ENCODE assay signal across 15 cellular contexts in the genomic region with DNA sequence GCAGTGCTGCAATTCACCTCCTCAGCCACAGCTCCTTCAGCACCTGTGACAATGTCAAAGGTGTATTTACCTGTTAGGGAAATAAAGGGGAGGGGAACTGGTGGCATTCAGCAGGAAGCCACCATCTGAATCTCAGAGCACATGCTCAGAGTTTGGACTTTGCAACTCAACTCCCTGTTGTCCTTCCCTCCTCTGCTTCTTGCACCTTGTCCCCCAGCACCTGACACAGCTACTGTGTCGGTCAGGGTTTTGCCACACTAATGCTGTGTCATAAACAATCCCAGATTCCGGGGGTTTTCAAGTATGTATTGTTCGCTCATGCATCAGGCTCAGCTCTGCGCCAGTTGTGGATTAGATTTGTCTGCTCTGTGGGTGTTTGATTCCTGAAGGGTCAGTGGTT. TPM values are rescaled to one million over a fixed set of nuclear protein-coding genes. Genes with fewer than 3 reads are reported as not detected.
DNase-seq lines count a peak whose midpoint lies in the region; ATAC-seq and TF ChIP-seq lines count a peak whose summit lies in the region.
"Had no signal": no experiment of that assay in that cellular context is flagged by ENCODE, and none has a peak within 500 bp of the region (broad histone marks: within the 10 kb centered on the region; RNA-seq: fewer than 3 reads in every experiment).

No MANE protein-coding gene starts in this region.

- in situ Hi-C loops in GM13977 (cut with MboI; ENCODE audit: low pct_unique_long_range_greater_than_20kb, low sequenced_read_pairs, unreplicated experiment): no loop called here

- ATAC-seq in GM18519 (IDR thresholded peaks at IDR 0.05; ENCODE audit: low FRiP score, unreplicated experiment): no peak
- ATAC-seq: A549 had no signal

- no peak overlapping the region for H2AFZ ChIP-seq in neural progenitor cell (replicated peaks)

- H3K79me2 ChIP-seq in neural progenitor cell (ENCODE audit: low read depth): no peaks in the 10 kb centered on the region

- no peaks in the 10 kb centered on the region for H3F3A ChIP-seq in neural progenitor cell (ENCODE audit: low read depth)

- H3K27ac ChIP-seq in endodermal cell (ENCODE audit: low read depth, low read length): no peak overlapping the region
- no peak overlapping the region for H3K27ac ChIP-seq in neural progenitor cell
- H3K27ac ChIP-seq: 22Rv1, A549, C4-2B had no signal

- WGBS in endodermal cell (ENCODE audit: insufficient coverage in 1 of 2, insufficient read length in 1 of 2), 2 experiments: 89 to 97% methylated on average over 3 to 4 of the region's 4 CpGs

- DNase-seq in NCI-H146 (lab: John Stamatoyannopoulos, UW): peak; percentile 0
- no peak for DNase-seq in NCI-H146 treated with DMSO at 0.1 percent for 48 hours (lab: John Stamatoyannopoulos, UW; ENCODE audit: unreplicated experiment)
- DNase-seq in GM13977 (ENCODE audit: low spot score): peak; percentile 2
- DNase-seq in endodermal cell: no peak
- no peak for DNase-seq in neural progenitor cell (ENCODE audit: low spot score)
- DNase-seq in H4 (ENCODE audit: low spot score): no peak
- DNase-seq: AML-193; Caco-2; CD4-positive, alpha-beta T cell; GOT3 had no signal

- no peak overlapping the region for H3K4me2 ChIP-seq in neural progenitor cell
- H3K4me2 ChIP-seq: A549 had no signal

- H3K27me3 Mint-ChIP-seq in endodermal cell (ENCODE audit: insufficient read depth) (no peaks in the 10 kb centered on the region), neural progenitor cell (ENCODE audit: insufficient read depth, low read depth) (peaks cover 11% of the 10 kb centered on the region)
- H3K27me3 Mint-ChIP-seq: CD4-positive, alpha-beta T cell had no signal

- no peaks in the 10 kb centered on the region for H3K27me3 ChIP-seq in endodermal cell (ENCODE audit: control insufficient read depth, insufficient read depth, low read length, poor library complexity, severe bottlenecking)
- H3K27me3 ChIP-seq in neural progenitor cell: no peaks in the 10 kb centered on the region

- no peak overlapping the region for H3K9ac ChIP-seq in endodermal cell (ENCODE audit: extremely low read depth, low read length, poor library complexity, severe bottlenecking)
- no peak overlapping the region for H3K9ac ChIP-seq in neural progenitor cell

- no peaks in the 10 kb centered on the region for H4K20me1 ChIP-seq in neural progenitor cell (ENCODE audit: low read depth)

- H3K27ac Mint-ChIP-seq in endodermal cell (peak overlapping the region; percentile 24), neural progenitor cell (peak overlapping the region; percentile 31)
- H3K27ac Mint-ChIP-seq: CD4-positive, alpha-beta T cell had no signal

- no peak for TF ChIP-seq CTCF in GM13977 (IDR thresholded peaks at IDR 0.05; ENCODE audit: extremely low read depth, insufficient read depth, missing control alignments)
- no peak for TF ChIP-seq CTCF in endodermal cell (conservative IDR thresholded peaks at IDR 0.05)
- TF ChIP-seq CTCF in neural progenitor cell (IDR thresholded peaks at IDR 0.05): no peak

- H3K36me3 ChIP-seq in endodermal cell (ENCODE audit: control insufficient read depth, insufficient read depth, low read length) (no peaks in the 10 kb centered on the region), neural progenitor cell (no peaks in the 10 kb centered on the region)
- H3K36me3 ChIP-seq: HAP-1 had no signal

- H3K4me1 ChIP-seq in endodermal cell (ENCODE audit: control insufficient read depth, insufficient read depth, low read length) (peaks cover 4% of the 10 kb centered on the region), neural progenitor cell (peaks cover 20% of the 10 kb centered on the region)
- H3K4me1 ChIP-seq: A549, Caco-2 had no signal

- H3K9me3 ChIP-seq in endodermal cell (ENCODE audit: control insufficient read depth, low read length): no peaks in the 10 kb centered on the region
- no peaks in the 10 kb centered on the region for H3K9me3 ChIP-seq in neural progenitor cell (ENCODE audit: low read depth)
- H3K9me3 ChIP-seq: A549, Caco-2, HAP-1 had no signal

- no peak overlapping the region for H3K4me3 ChIP-seq in endodermal cell (ENCODE audit: low read length)
- H3K4me3 ChIP-seq in neural progenitor cell: no peak overlapping the region
- H3K4me3 ChIP-seq: A549, HAP-1 had no signal

- H3K4me3 Mint-ChIP-seq in endodermal cell (no peak overlapping the region), neural progenitor cell (no peak overlapping the region)
- H3K4me3 Mint-ChIP-seq: CD4-positive, alpha-beta T cell had no signal

- no peaks in the 10 kb centered on the region for H3K36me3 Mint-ChIP-seq in endodermal cell (ENCODE audit: low read depth)
- no peaks in the 10 kb centered on the region for H3K36me3 Mint-ChIP-seq in neural progenitor cell

- H3K9me3 Mint-ChIP-seq in endodermal cell: no peaks in the 10 kb centered on the region
- H3K9me3 Mint-ChIP-seq in neural progenitor cell: no peaks in the 10 kb centered on the region
- H3K9me3 Mint-ChIP-seq: CD4-positive, alpha-beta T cell had no signal

- peaks cover 42% of the 10 kb centered on the region for H3K4me1 Mint-ChIP-seq in endodermal cell
- peaks cover 37% of the 10 kb centered on the region for H3K4me1 Mint-ChIP-seq in neural progenitor cell

RNA-seq across cellular contexts. Expression of a gene that starts 43.7 kb away (rescaled TPM):
- total RNA-seq in endodermal cell (100 to 1,000 TPM; 229 to 239 TPM), neural progenitor cell (ENCODE audit: low replicate concordance) (36.6 and 87.6 TPM in 2 replicates)
- 229 TPM for polyA plus RNA-seq in endodermal cell (2013, experiment 1 of 2)
- 209 TPM for polyA plus RNA-seq in endodermal cell (2013, experiment 2 of 2)
- 25.5 and 30.7 TPM in 2 replicates for total RNA-seq in H4 (2014; rRNA removed; shearing (Covaris generic))

RNA-seq across cellular contexts. Expression of a gene that starts 47.4 kb away (rescaled TPM):
- total RNA-seq in endodermal cell (10 to 100 TPM; 11.1 to 19.0 TPM), neural progenitor cell (ENCODE audit: low replicate concordance) (2.5 and 3.3 TPM in 2 replicates)
- 3.6 TPM for polyA plus RNA-seq in endodermal cell (2013, experiment 1 of 2)
- polyA plus RNA-seq in endodermal cell (2013, experiment 2 of 2): 3.4 TPM
- total RNA-seq in H4 (2014; rRNA removed; shearing (Covaris generic)): 1.4 and 1.7 TPM in 2 replicates

Comparison
In these comparisons a context has a peak if more than half of its experiments do, and no peak if none do; other contexts are left out.
1. DNase-seq: peak in NCI-H146 (single experiment) and GM13977 (single experiment); none in NCI-H146 treated with DMSO at 0.1 percent for 48 hours (single experiment), endodermal cell (single experiment), neural progenitor cell (single experiment) and H4 (single experiment).